ENCODE assay signal across 8 cellular contexts in the genomic region with DNA sequence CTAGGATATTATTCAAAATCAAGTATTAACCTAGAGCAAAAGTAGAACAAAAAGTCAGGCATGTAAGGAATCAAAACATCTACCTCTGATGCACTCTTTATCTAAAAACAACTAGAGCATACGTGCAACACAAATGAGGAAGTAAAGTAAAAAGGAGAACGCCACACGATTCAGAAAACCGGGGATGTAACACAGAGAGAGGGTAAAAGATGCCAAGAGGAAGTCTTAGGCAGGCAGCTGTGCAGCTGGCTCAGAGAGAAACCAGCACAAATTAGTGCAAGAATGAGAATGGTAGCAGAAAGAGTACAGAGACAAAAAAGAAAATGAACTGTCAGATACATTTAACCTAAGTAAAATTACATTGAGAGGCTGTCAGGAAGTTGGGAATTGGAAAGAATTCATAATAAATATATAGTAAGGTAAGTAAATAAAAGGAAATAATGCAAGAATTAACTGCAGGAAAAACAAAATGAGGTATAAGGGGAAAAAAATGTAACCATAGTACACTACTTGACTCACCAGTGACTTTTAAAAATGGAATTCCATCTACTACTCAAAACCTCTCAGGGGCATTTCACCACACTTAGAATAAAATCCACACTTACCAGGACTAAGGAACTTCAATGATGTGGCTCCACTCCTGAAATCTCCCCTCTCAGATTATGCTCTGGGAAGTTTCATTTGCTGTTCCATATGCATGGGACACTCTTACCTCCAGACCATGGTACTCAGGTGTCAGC. TPM values are rescaled to one million over a fixed set of nuclear protein-coding genes. Genes with fewer than 3 reads are reported as not detected.
DNase-seq lines count a peak whose midpoint lies in the region; ATAC-seq and TF ChIP-seq lines count a peak whose summit lies in the region.

No MANE protein-coding gene starts in this region.

- H3K27ac Mint-ChIP-seq in naive B cell: peak overlapping the region in 4 of 6 donors; percentile 4 to 75 (median 15)
- H3K27ac Mint-ChIP-seq in endodermal cell: no peak overlapping the region

- peaks cover 18% of the 10 kb centered on the region for H3K9me3 ChIP-seq in endodermal cell (ENCODE audit: control insufficient read depth, low read length)

- peak overlapping the region in 5 of 8 donors; percentile 4 to 57 (median 23) for H3K4me3 Mint-ChIP-seq in naive B cell
- no peak overlapping the region for H3K4me3 Mint-ChIP-seq in endodermal cell

- H3K4me1 Mint-ChIP-seq in naive B cell (peaks cover 12 to 22% (median 15%) of the 10 kb centered on the region in 3 donors), endodermal cell (peaks cover 30% of the 10 kb centered on the region)

- WGBS in endodermal cell (ENCODE audit: insufficient coverage in 1 of 2, insufficient read length in 1 of 2), 2 experiments: 92 to 100% methylated on average over 1 to 4 of the region's 4 CpGs

- no peaks in the 10 kb centered on the region for H3K4me1 ChIP-seq in endodermal cell (ENCODE audit: control insufficient read depth, insufficient read depth, low read length)

- ATAC-seq in GM18907 (IDR thresholded peaks at IDR 0.05; ENCODE audit: unreplicated experiment): peak; percentile 94
- peak; percentile 86 for ATAC-seq in HG02763 (IDR thresholded peaks at IDR 0.05; ENCODE audit: unreplicated experiment)
- ATAC-seq in naive B cell (ENCODE audit: low read depth in 2 of 2): peak; percentile 99

- DNase-seq in NOMO-1 treated with DMSO at 0.1 percent for 48 hours (lab: John Stamatoyannopoulos, UW; ENCODE audit: unreplicated experiment) (peak; percentile 94), naive B cell (peak; percentile 64), ureter (ENCODE audit: low spot score) (no peak), endodermal cell (no peak), NCI-H2227 treated with DMSO at 0.1 percent for 48 hours (lab: John Stamatoyannopoulos, UW) (no peak)
- DNase-seq in effector CD4-positive, alpha-beta T cell: no peak

- H3K27ac ChIP-seq in endodermal cell (ENCODE audit: low read depth, low read length): no peak overlapping the region

- no peaks in the 10 kb centered on the region for H3K27me3 ChIP-seq in endodermal cell (ENCODE audit: control insufficient read depth, insufficient read depth, low read length, poor library complexity, severe bottlenecking)

- H3K9ac ChIP-seq in endodermal cell (ENCODE audit: extremely low read depth, low read length, poor library complexity, severe bottlenecking): no peak overlapping the region

- TF ChIP-seq CTCF in endodermal cell (conservative IDR thresholded peaks at IDR 0.05): no peak

- H3K36me3 ChIP-seq in endodermal cell (ENCODE audit: control insufficient read depth, insufficient read depth, low read length): peaks cover 9% of the 10 kb centered on the region

- no peaks in the 10 kb centered on the region for H3K27me3 Mint-ChIP-seq in naive B cell
- H3K27me3 Mint-ChIP-seq in endodermal cell (ENCODE audit: insufficient read depth): no peaks in the 10 kb centered on the region

- H3K9me3 Mint-ChIP-seq in naive B cell: no peaks in the 10 kb centered on the region
- peaks cover 29% of the 10 kb centered on the region for H3K9me3 Mint-ChIP-seq in endodermal cell

- no peaks in the 10 kb centered on the region for H3K36me3 Mint-ChIP-seq in naive B cell
- H3K36me3 Mint-ChIP-seq in endodermal cell (ENCODE audit: low read depth): peaks cover 33% of the 10 kb centered on the region

- H3K4me3 ChIP-seq in endodermal cell (ENCODE audit: low read length): no peak overlapping the region

RNA-seq across cellular contexts. Expression of a gene that starts 17.1 kb away (rescaled TPM):
- 1 to 10 TPM in 4 of 6 donors, under 1 TPM in 1, not detected in 1; 0.18 to 4.9 (median 1.8) TPM for polyA plus RNA-seq in naive B cell (ENCODE audit: low read depth in 6 of 6)
- 19.3 TPM for total RNA-seq in ureter
- 100 to 1,000 TPM in 1 of 2 donors, 10 to 100 TPM in 1; 45.0 to 141 TPM for total RNA-seq in endodermal cell
- polyA plus RNA-seq in endodermal cell (2013, experiment 1 of 2): 116 TPM
- 106 TPM for polyA plus RNA-seq in endodermal cell (2013, experiment 2 of 2)

Comparison
In these comparisons a context has a peak if more than half of its experiments do, and no peak if none do; other contexts are left out.
1. DNase-seq: peak in NOMO-1 treated with DMSO at 0.1 percent for 48 hours (single experiment) and naive B cell (single experiment); none in ureter (single experiment), endodermal cell (single experiment), effector CD4-positive, alpha-beta T cell (single experiment) and NCI-H2227 treated with DMSO at 0.1 percent for 48 hours (single experiment).
2. Peak in every context shown above with its lines, with median percentiles within 50 percentile points of each other: ATAC-seq.